10 cellular contexts compared by ENCODE assay signal in the genomic region with DNA sequence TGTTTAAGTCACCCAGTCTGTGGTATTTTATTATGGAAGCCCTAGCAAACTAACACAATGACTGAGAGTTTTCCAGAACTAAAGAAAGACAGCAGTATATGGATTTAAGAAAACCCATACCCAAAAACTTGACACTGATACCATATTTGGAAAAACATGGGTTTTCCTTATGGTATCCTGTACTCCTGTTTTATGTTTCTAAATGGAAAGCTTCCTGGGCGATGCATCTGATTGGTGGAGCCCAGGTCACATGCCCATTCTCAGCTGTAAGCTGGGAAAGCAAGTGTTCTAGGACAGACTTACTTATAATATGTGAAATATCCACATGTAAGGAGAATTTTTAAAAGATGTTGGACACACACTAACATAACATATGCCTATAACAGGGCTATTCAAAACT. TPM values are rescaled to one million over a fixed set of nuclear protein-coding genes. Genes with fewer than 3 reads are reported as not detected.
DNase-seq lines count a peak whose midpoint lies in the region; ATAC-seq, FAIRE-seq and TF ChIP-seq lines count a peak whose summit lies in the region.
"Had no signal": no experiment of that assay in that cellular context is flagged by ENCODE, and none has a peak within 500 bp of the region (broad histone marks: within the 10 kb centered on the region; RNA-seq: fewer than 3 reads in every experiment).

No MANE protein-coding gene starts in this region.

- in situ Hi-C loops in G401 (cut with HindIII; ENCODE audit: low sequenced_read_pairs): no loop called here
- in situ Hi-C loops in Panc1 (cut with HindIII; ENCODE audit: low pct_unique_long_range_greater_than_20kb, low sequenced_read_pairs): no loop called here

- ATAC-seq in A549 (no peak), Panc1 (no peak), GM18861 (IDR thresholded peaks at IDR 0.05; ENCODE audit: unreplicated experiment) (no peak), HG03442 (IDR thresholded peaks at IDR 0.05; ENCODE audit: unreplicated experiment) (no peak)

- intact Hi-C loops in Panc1 (cut with micrococcal nuclease; ENCODE audit: unreplicated experiment): loop anchor here (5.0 kb wide), 1 partner anchor 68 kb away; no protein-coding TSS in a partner anchor

- no peak for TF ChIP-seq EP300 in A549 (IDR thresholded peaks at IDR 0.05)

- TF ChIP-seq POLR2A in A549 (IDR thresholded peaks at IDR 0.05; ENCODE audit: low read length): no peak

- CTCF ChIA-PET in A549 (lab: Yijun Ruan, JAX): interaction anchor here (0.9 to 13.8 kb wide), 10 partner anchors 11 to 412 kb away, joined by 3 to 191 read pairs (median 4); no protein-coding TSS in a partner anchor
- CTCF ChIA-PET in Panc1 (lab: Charles Lee): no interaction called here

- H3K4me3 ChIP-seq in A549 (no peak overlapping the region; the same call in 2 of the 3 replicates), Panc1 (ENCODE audit: low read depth in 2 of 2, low read length in 2 of 2) (peak overlapping the region; percentile 81 to 97), fibroblast of villous mesenchyme (ENCODE audit: low read depth, low read length) (no peak overlapping the region)

- 33% methylated on average over 1 of the region's 1 CpG for WGBS in A549 (ENCODE audit: missing lambda C conversion rate)

- no peak for TF ChIP-seq RAD21 in A549 (conservative IDR thresholded peaks at IDR 0.05 in 1 of 2, IDR thresholded peaks at IDR 0.05 in 1 of 2)

- no TSS peak for BruUV-seq in Panc1 (replicated peaks; lab: Mats Ljungman, UMichigan)

- H3K4me2 ChIP-seq in A549: peak overlapping the region; percentile 81

- POLR2A ChIA-PET in A549 (lab: Yijun Ruan, JAX) (interaction anchor here (3.0 kb wide), 1 partner anchor 16 kb away, joined by 21 read pairs; no protein-coding TSS in a partner anchor), Panc1 (lab: Charles Lee) (no interaction called here)

- H3K9me3 ChIP-seq in A549: no peaks in the 10 kb centered on the region
- H3K9me3 ChIP-seq in Panc1 (ENCODE audit: control insufficient read depth, insufficient read depth, low read depth, low read length): no peaks in the 10 kb centered on the region

- H3K36me3 ChIP-seq in Panc1 (ENCODE audit: control insufficient read depth, insufficient read depth, low read length): no peaks in the 10 kb centered on the region

- H3K4me1 ChIP-seq in A549: peaks cover 13% of the 10 kb centered on the region
- no peaks in the 10 kb centered on the region; the same call in none of the 2 replicates for H3K4me1 ChIP-seq in Panc1 (ENCODE audit: control insufficient read depth, insufficient read depth, low read length)

- no peak overlapping the region for H3K27ac ChIP-seq in A549
- 0 out of 2 replicates have a peak overlapping the region, but pooled peaks have one; percentile 69 for H3K27ac ChIP-seq in Panc1 (ENCODE audit: low read length)

- DNase-seq in A549 (ENCODE audit: low read depth in 1 of 2, low spot score in 1 of 2) (peak; percentile 56 to 72), G401 (ENCODE audit: low spot score) (peak; percentile 80), Panc1 (ENCODE audit: low read depth, low spot score) (peak; percentile 52), fibroblast of villous mesenchyme (ENCODE audit: low read depth) (peak; percentile 10), NOMO-1 treated with DMSO at 0.1 percent for 48 hours (lab: John Stamatoyannopoulos, UW; ENCODE audit: unreplicated experiment) (no peak), NCI-H128 (lab: John Stamatoyannopoulos, UW; ENCODE audit: unreplicated experiment) (no peak)
- DNase-seq: stimulated activated naive CD4-positive, alpha-beta T cell treated with Interleukin-2 at 50 U/mL for 16 hours had no signal

- H3K27me3 ChIP-seq in Panc1 (ENCODE audit: control insufficient read depth, insufficient read depth, low read length): no peaks in the 10 kb centered on the region

- no peak for FAIRE-seq in A549 (lab: Jason Lieb, UNC)

- no peak for TF ChIP-seq CTCF in A549 (IDR thresholded peaks at IDR 0.05)
- no peak for TF ChIP-seq CTCF in Panc1 (IDR thresholded peaks at IDR 0.05)
- no peak for TF ChIP-seq CTCF in fibroblast of villous mesenchyme (IDR thresholded peaks at IDR 0.05; ENCODE audit: insufficient read depth, low read depth, low read length)

TF ChIP-seq in A549, 52 proteins besides CTCF, POLR2A, EP300 and RAD21:
- no peak for TF ChIP-seq HEYL (CRISPR knock-in tag; IDR thresholded peaks at IDR 0.05)
- TF ChIP-seq, protein P1, sequence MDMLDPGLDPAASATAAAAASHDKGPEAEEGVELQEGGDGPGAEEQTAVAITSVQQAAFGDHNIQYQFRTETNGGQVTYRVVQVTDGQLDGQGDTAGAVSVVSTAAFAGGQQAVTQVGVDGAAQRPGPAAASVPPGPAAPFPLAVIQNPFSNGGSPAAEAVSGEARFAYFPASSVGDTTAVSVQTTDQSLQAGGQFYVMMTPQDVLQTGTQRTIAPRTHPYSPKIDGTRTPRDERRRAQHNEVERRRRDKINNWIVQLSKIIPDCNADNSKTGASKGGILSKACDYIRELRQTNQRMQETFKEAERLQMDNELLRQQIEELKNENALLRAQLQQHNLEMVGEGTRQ (IDR thresholded peaks at IDR 0.05): peak; percentile 88

RNA-seq across cellular contexts. Expression of a gene that starts 4.5 kb away (rescaled TPM):
- polyA plus RNA-seq in A549 (2011; rRNA removed): 77.4 and 134 TPM in 2 replicates
- polyA plus RNA-seq in A549 (2012; cell fraction: cytosol; rRNA removed): 11.1 and 15.0 TPM in 2 replicates
- polyA plus RNA-seq in A549 (2012; cell fraction: nucleus; rRNA removed): 8.0 and 10.9 TPM in 2 replicates
- polyA plus RNA-seq in A549 (2017; fragmentation: RNase III; extraction: RNeasy Plus Mini Kit Qiagen cat#74134 plus additional on column Dnase treatment): 5.8 to 10.6 TPM (median 8.6 TPM) in 3 replicates
- 53.7 and 118 TPM in 2 replicates for polyA minus RNA-seq in A549 (2011; rRNA and poly(A)+ RNA removed)
- 2.2 and 3.2 TPM in 2 replicates for total RNA-seq in G401 (2014; rRNA removed; shearing (Covaris generic))
- total RNA-seq in Panc1 (2021; ENCODE audit: unreplicated experiment): 3.3 TPM
- polyA plus RNA-seq in Panc1 (2012; ENCODE audit: insufficient read length): 3.3 TPM
- total RNA-seq in fibroblast of villous mesenchyme: 6.9 and 7.4 TPM in 2 replicates

RNA-seq across cellular contexts. Expression of a gene that starts 8.7 kb away (rescaled TPM):
- polyA plus RNA-seq in A549 (2011; rRNA removed) (35.4 and 46.9 TPM in 2 replicates), A549 (2017; fragmentation: RNase III; extraction: RNeasy Plus Mini Kit Qiagen cat#74134 plus additional on column Dnase treatment) (6.5 to 10.5 TPM (median 10.2 TPM) in 3 replicates)
- polyA plus RNA-seq in A549 (2012; cell fraction: cytosol; rRNA removed): 10.5 and 11.6 TPM in 2 replicates
- polyA plus RNA-seq in A549 (2012; cell fraction: nucleus; rRNA removed): 7.9 and 10.9 TPM in 2 replicates
- 19.4 and 35.5 TPM in 2 replicates for polyA minus RNA-seq in A549 (2011; rRNA and poly(A)+ RNA removed)
- 3.4 and 7.1 TPM in 2 replicates for total RNA-seq in G401 (2014; rRNA removed; shearing (Covaris generic))
- total RNA-seq in Panc1 (2021; ENCODE audit: unreplicated experiment) (1.9 TPM), fibroblast of villous mesenchyme (1.7 and 4.5 TPM in 2 replicates)
- 3.8 TPM for polyA plus RNA-seq in Panc1 (2012; ENCODE audit: insufficient read length)

RNA-seq across cellular contexts. Expression of a gene that starts 38.4 kb away (rescaled TPM):
- not detected in 2 replicates for polyA plus RNA-seq in A549 (2011; rRNA removed)
- polyA plus RNA-seq in A549 (2012; cell fraction: cytosol; rRNA removed): not detected in 2 replicates
- polyA plus RNA-seq in A549 (2012; cell fraction: nucleus; rRNA removed): not detected in 2 replicates
- not detected in 3 replicates for polyA plus RNA-seq in A549 (2017; fragmentation: RNase III; extraction: RNeasy Plus Mini Kit Qiagen cat#74134 plus additional on column Dnase treatment)
- not detected in 2 replicates for polyA minus RNA-seq in A549 (2011; rRNA and poly(A)+ RNA removed)
- not detected in 2 replicates for total RNA-seq in G401 (2014; rRNA removed; shearing (Covaris generic))
- total RNA-seq in Panc1 (2021; ENCODE audit: unreplicated experiment): not detected
- polyA plus RNA-seq in Panc1 (2012; ENCODE audit: insufficient read length): not detected
- not detected in 2 replicates for total RNA-seq in fibroblast of villous mesenchyme
- total RNA-seq: osteocyte had no signal

Comparison
In these comparisons a context has a peak if more than half of its experiments do, and no peak if none do; other contexts are left out.
1. DNase-seq: peak in A549 (2 of 2), G401 (single experiment), Panc1 (single experiment) and fibroblast of villous mesenchyme (single experiment); none in NOMO-1 treated with DMSO at 0.1 percent for 48 hours (single experiment) and NCI-H128 (single experiment).
2. H3K4me3 ChIP-seq: peak in Panc1 (2 of 2); none in A549 (single experiment) and fibroblast of villous mesenchyme (single experiment).